1 cellular context compared by ENCODE assay signal in the genomic region with DNA sequence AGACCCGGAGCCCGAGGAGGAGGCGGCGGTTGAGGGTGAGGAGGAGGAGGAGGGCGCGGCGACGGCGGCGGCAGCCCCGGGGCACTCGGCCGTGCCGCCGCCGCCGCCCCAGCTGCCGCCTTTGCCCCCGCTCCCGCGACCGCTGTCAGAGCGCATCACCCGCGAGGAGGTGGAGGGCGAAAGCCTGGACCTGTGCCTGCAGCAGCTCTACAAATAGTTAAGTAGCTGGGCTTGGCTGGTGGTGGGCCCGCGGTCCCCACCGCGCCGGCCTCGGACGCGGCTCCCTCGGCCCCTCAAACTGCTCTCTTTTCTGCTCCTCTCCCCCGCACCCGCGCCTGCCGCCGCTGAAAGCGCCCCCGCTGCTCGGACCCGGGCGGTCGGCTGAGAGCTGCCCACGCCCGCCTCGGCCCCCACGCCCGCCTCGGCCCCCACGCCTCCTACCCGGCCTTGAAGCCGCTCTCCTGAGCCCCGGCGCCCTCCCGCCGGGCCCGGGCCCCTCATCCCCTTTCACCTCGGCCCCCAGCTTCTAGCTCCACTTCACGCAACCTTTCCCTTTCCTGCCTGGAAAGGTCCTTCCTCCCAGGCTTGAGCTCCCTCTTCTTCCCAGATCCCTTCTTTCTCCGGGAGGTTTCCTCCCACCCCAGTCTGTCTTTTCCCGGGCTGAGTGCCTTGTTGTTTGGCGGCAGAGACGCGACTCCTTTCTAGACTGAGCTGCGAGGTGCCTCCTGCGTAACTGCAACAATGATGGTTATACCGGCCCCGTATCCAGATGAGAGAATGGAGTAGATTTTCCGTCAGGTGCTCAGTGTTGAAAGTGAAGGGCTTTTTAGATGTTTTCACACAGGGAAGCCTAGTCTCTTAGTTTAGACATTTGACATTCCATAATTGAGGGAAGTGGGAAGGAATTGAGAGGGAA.
A peak's percentile ranks its signal among the peaks of the same experiment; 100 is the strongest.
TF ChIP-seq lines count a peak whose summit lies in the region.

No MANE protein-coding gene starts in this region.

TF ChIP-seq in GM12878, 131 proteins besides CTCF, POLR2A, EP300 and RAD21 (continued from another document):
- TF ChIP-seq SUZ12 (IDR thresholded peaks at IDR 0.05; ENCODE audit: unreplicated experiment) = peak; percentile 27
- no peak for TF ChIP-seq RELA (IDR thresholded peaks at IDR 0.05; ENCODE audit: borderline replicate concordance, partially characterized antibody)
- TF ChIP-seq FOS (IDR thresholded peaks at IDR 0.05; ENCODE audit: borderline replicate concordance, extremely low read depth, insufficient read length) = no peak
- TF ChIP-seq EZH2 (IDR thresholded peaks at IDR 0.05; ENCODE audit: borderline replicate concordance, control insufficient read depth, low read depth, low read length) = 0 out of 2 replicates have a peak, but pooled peaks have one; percentile 82
- 0 out of 4 replicates have a peak, but pooled peaks of 1 of the 2 experiments have one; percentile 50 for TF ChIP-seq ETV6 (conservative IDR thresholded peaks at IDR 0.05 in 1 of 2, IDR thresholded peaks at IDR 0.05 in 1 of 2; ENCODE audit: borderline replicate concordance in 1 of 2, low read depth in 1 of 2)
- no peak for TF ChIP-seq CBX3 (IDR thresholded peaks at IDR 0.05; ENCODE audit: borderline replicate concordance, low read depth)
